ENCODE assay signal across 12 cellular contexts in genomic region chr11:62431171-62431895, GRCh38. TPM values are rescaled to one million over a fixed set of nuclear protein-coding genes. Genes with fewer than 3 reads are reported as not detected.
A peak's percentile ranks its signal among the peaks of the same experiment; 100 is the strongest.
DNase-seq lines count a peak whose midpoint lies in the region; ATAC-seq and TF ChIP-seq lines count a peak whose summit lies in the region.
"Had no signal": no experiment of that assay in that cellular context is flagged by ENCODE, and none has a peak within 500 bp of the region (broad histone marks: within the 10 kb centered on the region; RNA-seq: fewer than 3 reads in every experiment).

No MANE protein-coding gene starts in this region.

- H3K36me3 ChIP-seq in stomach smooth muscle (ENCODE audit: control insufficient read depth in 2 of 2, insufficient read depth in 2 of 2, low read length in 2 of 2) (no peaks in the 10 kb centered on the region), psoas muscle (ENCODE audit: insufficient read depth in 1 of 2, low read depth in 1 of 2) (no peaks in the 10 kb centered on the region), A673 (ENCODE audit: insufficient read depth, low read length, poor library complexity, severe bottlenecking) (no peaks in the 10 kb centered on the region)

- TF ChIP-seq CTCF in foreskin fibroblast (IDR thresholded peaks at IDR 0.05; ENCODE audit: low read depth, low read length), result no peak
- no peak for TF ChIP-seq CTCF in psoas muscle (IDR thresholded peaks at IDR 0.05)
- no peak for TF ChIP-seq CTCF in A673 (conservative IDR thresholded peaks at IDR 0.05; ENCODE audit: low read depth, low read length)

- no TSS peak for BruUV-seq in A673 (replicated peaks; lab: Mats Ljungman, UMichigan)

- DNase-seq in GM04503 (ENCODE audit: low read depth) (peak; percentile 83), foreskin fibroblast (peak; percentile 56 to 71), psoas muscle (no peak), NCI-H1930 (lab: John Stamatoyannopoulos, UW) (no peak), A673 (ENCODE audit: low spot score) (no peak)
- DNase-seq: activated CD8-positive, alpha-beta memory T cell treated with anti-CD3 and anti-CD28 coated beads, Interleukin-2, amount 50 U/mL, for 48 hours; naive thymus-derived CD4-positive, alpha-beta T cell; NCI-H2081 treated with DMSO at 0.1 percent for 48 hours had no signal

- no peaks in the 10 kb centered on the region for H3K27me3 ChIP-seq in stomach smooth muscle (ENCODE audit: control insufficient read depth in 1 of 2, insufficient read depth in 2 of 2, low read length in 2 of 2)
- no peaks in the 10 kb centered on the region for H3K27me3 ChIP-seq in psoas muscle (ENCODE audit: insufficient read depth in 3 of 3, low read length in 2 of 3)
- H3K27me3 ChIP-seq in A673 (replicated peaks; ENCODE audit: insufficient read depth, low read depth, low read length, poor library complexity), result no peaks in the 10 kb centered on the region

- intact Hi-C loops in psoas muscle (cut with DNase I) (loop anchor here in 1 of 2 donors (5.0 kb wide), 1 partner anchor 59 kb away; no protein-coding TSS in a partner anchor), A673 (cut with micrococcal nuclease; ENCODE audit: unreplicated experiment) (no loop called here)

- CTCF ChIA-PET in A673 (lab: Charles Lee), result no interaction called here

- no peaks in the 10 kb centered on the region for H3K9me3 ChIP-seq in stomach smooth muscle (ENCODE audit: control insufficient read depth in 2 of 2, low read length in 2 of 2)
- H3K9me3 ChIP-seq in psoas muscle, result no peaks in the 10 kb centered on the region
- no peaks in the 10 kb centered on the region for H3K9me3 ChIP-seq in A673 (ENCODE audit: low read depth, low read length, poor library complexity, severe bottlenecking)

- WGBS in psoas muscle, 3 donors, result 67 to 76% (median 76%) methylated on average over 11 of the region's 11 CpGs

- H3K4me3 ChIP-seq in foreskin fibroblast (ENCODE audit: low read depth in 1 of 2, low read length in 2 of 2) (no peak overlapping the region), stomach smooth muscle (ENCODE audit: low read length in 2 of 2) (no peak overlapping the region), psoas muscle (no peak overlapping the region), A673 (ENCODE audit: low read depth, low read length, poor library complexity, severe bottlenecking) (no peak overlapping the region)

- no peak for TF ChIP-seq POLR2A in GM18505 (IDR thresholded peaks at IDR 0.05; ENCODE audit: borderline replicate concordance, extremely low read depth, insufficient read depth, insufficient read length)

- ATAC-seq in SK-N-SH treated with all-trans-retinoic acid at 6 μM for 48 hours (peak; percentile 33), GM18505 (IDR thresholded peaks at IDR 0.05; ENCODE audit: unreplicated experiment) (no peak), psoas muscle (no peak)
- ATAC-seq: naive thymus-derived CD4-positive, alpha-beta T cell had no signal

- no peak overlapping the region for H3K9ac ChIP-seq in stomach smooth muscle (ENCODE audit: low read length in 2 of 2)

- POLR2A ChIA-PET in A673 (lab: Charles Lee; ENCODE audit: low non-redundant PET), result no interaction called here

- H3K4me1 ChIP-seq in stomach smooth muscle (ENCODE audit: control insufficient read depth, insufficient read depth, low read length) (peaks cover 42% of the 10 kb centered on the region), psoas muscle (no peaks in the 10 kb centered on the region), A673 (ENCODE audit: insufficient read depth, low read length, poor library complexity, severe bottlenecking) (no peaks in the 10 kb centered on the region)

- H3K27ac ChIP-seq in stomach smooth muscle (ENCODE audit: low read length), result peak overlapping the region; percentile 53
- no peak overlapping the region for H3K27ac ChIP-seq in psoas muscle
- H3K27ac ChIP-seq in A673 (ENCODE audit: low read depth, low read length, poor library complexity, severe bottlenecking), result no peak overlapping the region

TF ChIP-seq in SK-N-SH treated with all-trans-retinoic acid at 6 μM for 48 hours, 23 proteins besides CTCF, POLR2A, EP300 and RAD21:
- TF ChIP-seq ZFP3 (CRISPR knock-in tag; IDR thresholded peaks at IDR 0.05) (no peak), ZNF70 (CRISPR knock-in tag; IDR thresholded peaks at IDR 0.05) (no peak), ISL1 (CRISPR knock-in tag; IDR thresholded peaks at IDR 0.05) (no peak), PPARA (CRISPR knock-in tag; IDR thresholded peaks at IDR 0.05; ENCODE audit: borderline replicate concordance) (no peak), CREB5 (CRISPR knock-in tag; IDR thresholded peaks at IDR 0.05; ENCODE audit: low read depth) (no peak), TOX (CRISPR knock-in tag; IDR thresholded peaks at IDR 0.05; ENCODE audit: borderline replicate concordance) (no peak), ZNF8 (CRISPR knock-in tag; IDR thresholded peaks at IDR 0.05) (no peak), ARNTL (CRISPR knock-in tag; IDR thresholded peaks at IDR 0.05; ENCODE audit: borderline replicate concordance, low read depth) (no peak), TSHZ2 (CRISPR knock-in tag; IDR thresholded peaks at IDR 0.05) (no peak), SNAI2 (CRISPR knock-in tag; IDR thresholded peaks at IDR 0.05) (no peak), BACH2 (CRISPR knock-in tag; IDR thresholded peaks at IDR 0.05; ENCODE audit: borderline replicate concordance) (no peak), ZNF565 (CRISPR knock-in tag; conservative IDR thresholded peaks at IDR 0.05; ENCODE audit: low read depth) (no peak), ZC3H10 (CRISPR knock-in tag; IDR thresholded peaks at IDR 0.05) (no peak), PATZ1 (CRISPR knock-in tag; IDR thresholded peaks at IDR 0.05; ENCODE audit: borderline replicate concordance) (no peak), RARB (CRISPR knock-in tag; IDR thresholded peaks at IDR 0.05) (no peak), TCF4 (CRISPR knock-in tag; IDR thresholded peaks at IDR 0.05; ENCODE audit: borderline replicate concordance) (no peak)

RNA-seq across cellular contexts. Expression of gene SCGB1A1, which starts 12.5 kb away (rescaled TPM):
- total RNA-seq in psoas muscle (not detected), A673 (2021) (not detected in 2 replicates)
- under 1 TPM in 1 of 3 donors, not detected in 2; 0.35 TPM for polyA plus RNA-seq in psoas muscle
- total RNA-seq: epithelial cell of proximal tubule; naive thymus-derived CD4-positive, alpha-beta T cell had no signal
- polyA plus RNA-seq: naive thymus-derived CD4-positive, alpha-beta T cell had no signal

Comparison
In these comparisons a context has a peak if more than half of its experiments do, and no peak if none do; other contexts are left out.
1. DNase-seq: peak in GM04503 (single experiment) and foreskin fibroblast (2 of 2); none in psoas muscle (0 of 2), NCI-H1930 (0 of 2) and A673 (single experiment).